17 cellular contexts compared by ENCODE assay signal in the genomic region with DNA sequence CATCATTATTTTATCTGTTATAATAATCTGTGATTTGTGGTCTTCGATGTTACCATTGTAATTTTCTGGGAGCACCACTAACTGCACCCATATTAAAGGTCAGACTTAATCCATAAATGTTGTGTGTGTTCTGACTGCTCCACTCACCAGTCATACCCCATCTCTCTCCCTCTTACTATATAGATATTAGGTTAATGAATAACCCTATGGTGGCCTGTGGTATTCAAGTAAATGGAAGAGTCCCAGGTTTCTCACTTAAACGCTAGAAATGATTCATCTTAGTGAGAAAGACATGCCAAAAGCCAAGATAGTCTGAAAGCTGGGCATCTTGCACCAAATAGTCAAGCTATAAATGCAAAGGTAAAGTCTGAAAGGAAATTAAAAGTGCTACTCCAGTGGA.
A peak's percentile ranks its signal among the peaks of the same experiment; 100 is the strongest.
DNase-seq lines count a peak whose midpoint lies in the region; ATAC-seq, FAIRE-seq and TF ChIP-seq lines count a peak whose summit lies in the region.
"Had no signal": no experiment of that assay in that cellular context is flagged by ENCODE, and none has a peak within 500 bp of the region (broad histone marks: within the 10 kb centered on the region; RNA-seq: fewer than 3 reads in every experiment).

No MANE protein-coding gene starts in this region.

- in situ Hi-C loops in Caki2 (cut with HindIII; ENCODE audit: low pct_unique_long_range_greater_than_20kb, low sequenced_read_pairs) = no loop called here

- DNase-seq in Caki2 (ENCODE audit: low read depth) = peak; percentile 58
- peak; percentile 82 for DNase-seq in RCC 7860 (ENCODE audit: low spot score)
- peak; percentile 34 for DNase-seq in kidney epithelial cell (ENCODE audit: low read depth)
- no peak for DNase-seq in erythroblast (lab: John Stamatoyannopoulos, UW)
- DNase-seq in stimulated activated naive CD8-positive, alpha-beta T cell treated with anti-CD3 and anti-CD28 coated beads, Interleukin-15, Interleukin-2, amounts not matched to agents 100 U/mL and 50 U/mL, for 24 hours = no peak
- DNase-seq in NCI-H1105 treated with DMSO at 0.1 percent for 48 hours (lab: John Stamatoyannopoulos, UW) = no peak
- DNase-seq: AML-193; Caco-2; CD4-positive, alpha-beta T cell; DMS153; DND-41; EL; GM23248 had no signal

- ATAC-seq in stimulated activated naive CD8-positive, alpha-beta T cell treated with anti-CD3 and anti-CD28 coated beads, Interleukin-15, Interleukin-2, amounts not matched to agents 100 U/mL and 50 U/mL, for 24 hours = no peak

- H3K36me3 ChIP-seq in kidney epithelial cell (ENCODE audit: control insufficient read depth, insufficient read depth, low read length) = no peaks in the 10 kb centered on the region
- H3K36me3 ChIP-seq: HAP-1 had no signal

- no peak for TF ChIP-seq POLR2A in erythroblast (IDR thresholded peaks at IDR 0.05; ENCODE audit: low read length)

- no peak overlapping the region for H3K4me3 ChIP-seq in kidney epithelial cell (ENCODE audit: low read depth, low read length)
- H3K4me3 ChIP-seq: GM23248, HAP-1 had no signal

- TF ChIP-seq CTCF in kidney epithelial cell (IDR thresholded peaks at IDR 0.05; ENCODE audit: insufficient read depth, low read length, poor library complexity, severe bottlenecking) = no peak

- FAIRE-seq in RCC 7860 (lab: Jason Lieb, UNC) = peak; percentile 97
- FAIRE-seq: A204.1, GM12891, GM19239 had no signal

- H3K27me3 ChIP-seq in kidney epithelial cell (ENCODE audit: control insufficient read depth, insufficient read depth, low read length) = no peaks in the 10 kb centered on the region

Comparison
In these comparisons a context has a peak if more than half of its experiments do, and no peak if none do; other contexts are left out.
1. DNase-seq: peak in Caki2 (single experiment), RCC 7860 (single experiment) and kidney epithelial cell (single experiment); none in erythroblast (0 of 2), stimulated activated naive CD8-positive, alpha-beta T cell treated with anti-CD3 and anti-CD28 coated beads, Interleukin-15, Interleukin-2, amounts not matched to agents 100 U/mL and 50 U/mL, for 24 hours (single experiment) and NCI-H1105 treated with DMSO at 0.1 percent for 48 hours (single experiment).